Comparison of ENCODE assay signal across 8 cellular contexts in the genomic region with DNA sequence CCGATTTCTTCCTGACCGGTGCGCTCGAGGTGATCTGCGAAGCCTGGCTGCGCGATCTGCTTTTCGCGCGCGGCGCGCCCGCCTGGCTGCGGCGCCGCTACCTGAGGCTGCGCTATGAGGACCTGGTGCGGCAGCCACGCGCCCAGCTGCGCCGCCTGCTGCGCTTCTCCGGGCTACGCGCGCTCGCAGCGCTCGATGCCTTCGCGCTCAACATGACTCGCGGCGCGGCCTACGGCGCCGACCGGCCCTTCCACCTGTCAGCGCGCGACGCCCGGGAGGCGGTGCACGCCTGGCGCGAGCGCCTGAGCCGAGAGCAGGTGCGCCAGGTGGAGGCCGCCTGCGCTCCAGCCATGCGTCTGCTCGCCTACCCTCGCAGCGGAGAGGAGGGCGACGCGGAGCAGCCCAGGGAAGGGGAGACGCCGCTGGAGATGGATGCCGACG. TPM values are rescaled to one million over a fixed set of nuclear protein-coding genes. Genes with fewer than 3 reads are reported as not detected.
A peak's percentile ranks its signal among the peaks of the same experiment; 100 is the strongest.
DNase-seq lines count a peak whose midpoint lies in the region; ATAC-seq, FAIRE-seq and TF ChIP-seq lines count a peak whose summit lies in the region.

No MANE protein-coding gene starts in this region.

- peaks cover 12% of the 10 kb centered on the region; the same call in 1 of the 2 replicates for H3K79me2 ChIP-seq in MM.1S (ENCODE audit: low read length)

- H3K4me3 ChIP-seq in MM.1S (ENCODE audit: low read length) (peak overlapping the region; percentile 69), esophagus squamous epithelium (peak overlapping the region; percentile 40 to 68 (median 54))

- H4K20me1 ChIP-seq in MM.1S (ENCODE audit: insufficient read depth, low read length): no peaks in the 10 kb centered on the region

- no peaks in the 10 kb centered on the region for H3K27me3 Mint-ChIP-seq in activated CD4-positive, alpha-beta T cell treated with anti-CD3 and anti-CD28 coated beads, Interleukin-2, amount 10 ng/mL, durations not matched to agents 7 days and 5 days
- H3K27me3 Mint-ChIP-seq in osteocyte (ENCODE audit: unreplicated experiment): no peaks in the 10 kb centered on the region

- peak overlapping the region; percentile 86 for H3K4me2 ChIP-seq in MM.1S (ENCODE audit: low read depth, low read length)

- H3K4me1 ChIP-seq in MM.1S (ENCODE audit: low read length) (peaks cover 12% of the 10 kb centered on the region), esophagus squamous epithelium (peaks cover 0 to 41% (median 0%) of the 10 kb centered on the region in 3 donors)

- TF ChIP-seq CTCF in MM.1S (IDR thresholded peaks at IDR 0.05; ENCODE audit: low read length): no peak
- TF ChIP-seq CTCF in esophagus squamous epithelium (IDR thresholded peaks at IDR 0.05): no peak
- TF ChIP-seq CTCF in osteocyte (IDR thresholded peaks at IDR 0.05): no peak

- H3K27me3 ChIP-seq in MM.1S (replicated peaks; ENCODE audit: insufficient read depth, low read length) (no peaks in the 10 kb centered on the region), esophagus squamous epithelium (no peaks in the 10 kb centered on the region)

- no peak overlapping the region for H3K9ac ChIP-seq in MM.1S (ENCODE audit: low read length)

- H3K4me1 Mint-ChIP-seq in activated CD4-positive, alpha-beta T cell treated with anti-CD3 and anti-CD28 coated beads, Interleukin-2, amount 10 ng/mL, durations not matched to agents 7 days and 5 days: peaks cover 46% of the 10 kb centered on the region
- H3K4me1 Mint-ChIP-seq in osteocyte (ENCODE audit: unreplicated experiment): peaks cover 23% of the 10 kb centered on the region

- no peaks in the 10 kb centered on the region for H3K36me3 ChIP-seq in MM.1S (replicated peaks; ENCODE audit: insufficient read depth, low read length)
- H3K36me3 ChIP-seq in esophagus squamous epithelium: no peaks in the 10 kb centered on the region

- no peak overlapping the region; the same call in 1 of the 2 replicates for H3K27ac ChIP-seq in MM.1S (ENCODE audit: low read length)
- peak overlapping the region; percentile 14 to 79 (median 43) for H3K27ac ChIP-seq in esophagus squamous epithelium

- WGBS in esophagus squamous epithelium, 2 donors: no CpG with 5 or more reads among the region's 66 CpGs

- TF ChIP-seq POLR2A in esophagus squamous epithelium (IDR thresholded peaks at IDR 0.05): no peak
- TF ChIP-seq POLR2A in H54 (IDR thresholded peaks at IDR 0.05; ENCODE audit: low read depth, low read length): no peak

- peak overlapping the region; percentile 31 for H3K27ac Mint-ChIP-seq in activated CD4-positive, alpha-beta T cell treated with anti-CD3 and anti-CD28 coated beads, Interleukin-2, amount 10 ng/mL, durations not matched to agents 7 days and 5 days
- H3K27ac Mint-ChIP-seq in osteocyte (ENCODE audit: unreplicated experiment): no peak overlapping the region

- H3K4me3 Mint-ChIP-seq in activated CD4-positive, alpha-beta T cell treated with anti-CD3 and anti-CD28 coated beads, Interleukin-2, amount 10 ng/mL, durations not matched to agents 7 days and 5 days: peak overlapping the region; percentile 81
- H3K4me3 Mint-ChIP-seq in osteocyte (ENCODE audit: unreplicated experiment): peak overlapping the region; percentile 80

- H3F3A ChIP-seq in MM.1S (ENCODE audit: insufficient read depth, low read length): peaks cover 18% of the 10 kb centered on the region

- DNase-seq in GM18507 (ENCODE audit: extremely low spot score, insufficient read length, low read depth) (no peak), MM.1S (peak; percentile 62), esophagus squamous epithelium (lab: John Stamatoyannopoulos, UW) (no peak), osteocyte (ENCODE audit: extremely low spot score, unreplicated experiment) (no peak), H54 (ENCODE audit: insufficient read length, low spot score) (no peak)
- DNase-seq in activated CD4-positive, alpha-beta T cell treated with anti-CD3 and anti-CD28 coated beads, Interleukin-2, amount 10 ng/mL, durations not matched to agents 7 days and 5 days: peak; percentile 49

- FAIRE-seq in GM18507 (lab: Jason Lieb, UNC) (peak; percentile 65), H54 (lab: Jason Lieb, UNC) (no peak)

- ATAC-seq in GM18868 (IDR thresholded peaks at IDR 0.05; ENCODE audit: unreplicated experiment): no peak
- no peak for ATAC-seq in HG03378 (IDR thresholded peaks at IDR 0.05; ENCODE audit: unreplicated experiment)

- CTCF ChIA-PET in activated CD4-positive, alpha-beta T cell treated with anti-CD3 and anti-CD28 coated beads, Interleukin-2, amount 10 ng/mL, durations not matched to agents 7 days and 5 days (lab: Charles Lee): no interaction called here

- intact Hi-C loops in esophagus squamous epithelium (cut with DNase I): no loop called here

- no peaks in the 10 kb centered on the region for H3K9me2 ChIP-seq in MM.1S (replicated peaks; ENCODE audit: insufficient read depth, low read length)

- 0 out of 2 replicates have a peak overlapping the region, but pooled peaks have one; percentile 84 for H2AFZ ChIP-seq in MM.1S (ENCODE audit: low read length)

- POLR2A ChIA-PET in activated CD4-positive, alpha-beta T cell treated with anti-CD3 and anti-CD28 coated beads, Interleukin-2, amount 10 ng/mL, durations not matched to agents 7 days and 5 days (lab: Charles Lee): no interaction called here

- H3K9me3 ChIP-seq in MM.1S (replicated peaks; ENCODE audit: insufficient read depth, low read length): no peaks in the 10 kb centered on the region
- no peaks in the 10 kb centered on the region for H3K9me3 ChIP-seq in esophagus squamous epithelium

- H3K36me3 Mint-ChIP-seq in activated CD4-positive, alpha-beta T cell treated with anti-CD3 and anti-CD28 coated beads, Interleukin-2, amount 10 ng/mL, durations not matched to agents 7 days and 5 days (ENCODE audit: low read depth): peaks cover 26% of the 10 kb centered on the region
- no peaks in the 10 kb centered on the region for H3K36me3 Mint-ChIP-seq in osteocyte (ENCODE audit: unreplicated experiment)

- no peaks in the 10 kb centered on the region for H3K9me3 Mint-ChIP-seq in activated CD4-positive, alpha-beta T cell treated with anti-CD3 and anti-CD28 coated beads, Interleukin-2, amount 10 ng/mL, durations not matched to agents 7 days and 5 days
- no peaks in the 10 kb centered on the region for H3K9me3 Mint-ChIP-seq in osteocyte (ENCODE audit: unreplicated experiment)

RNA-seq across cellular contexts. Expression of gene CHST7, which starts 1.4 kb away (rescaled TPM):
- 1 to 10 TPM; 8.4 to 9.9 TPM for total RNA-seq in activated CD4-positive, alpha-beta T cell treated with anti-CD3 and anti-CD28 coated beads, Interleukin-2, amount 10 ng/mL, durations not matched to agents 7 days and 5 days
- total RNA-seq in esophagus squamous epithelium: 10 to 100 TPM in 1 of 4 donors, 1 to 10 TPM in 3; 1.2 to 11.8 (median 3.9) TPM
- total RNA-seq in osteocyte: 14.8 and 16.7 TPM in 2 replicates

RNA-seq across cellular contexts. Expression of gene ZNF674, which starts 29.7 kb away (rescaled TPM):
- 1 to 10 TPM; 5.3 to 5.4 TPM for total RNA-seq in activated CD4-positive, alpha-beta T cell treated with anti-CD3 and anti-CD28 coated beads, Interleukin-2, amount 10 ng/mL, durations not matched to agents 7 days and 5 days
- total RNA-seq in esophagus squamous epithelium (1 to 10 TPM; 1.5 to 2.8 (median 2.4) TPM), osteocyte (6.1 and 8.8 TPM in 2 replicates)

Comparison
In these comparisons a context has a peak if more than half of its experiments do, and no peak if none do; other contexts are left out.
1. DNase-seq: peak in MM.1S (single experiment) and activated CD4-positive, alpha-beta T cell treated with anti-CD3 and anti-CD28 coated beads, Interleukin-2, amount 10 ng/mL, durations not matched to agents 7 days and 5 days (single experiment); none in GM18507 (single experiment), esophagus squamous epithelium (single experiment), osteocyte (single experiment) and H54 (single experiment).